12 cellular contexts compared by ENCODE assay signal in the genomic region with DNA sequence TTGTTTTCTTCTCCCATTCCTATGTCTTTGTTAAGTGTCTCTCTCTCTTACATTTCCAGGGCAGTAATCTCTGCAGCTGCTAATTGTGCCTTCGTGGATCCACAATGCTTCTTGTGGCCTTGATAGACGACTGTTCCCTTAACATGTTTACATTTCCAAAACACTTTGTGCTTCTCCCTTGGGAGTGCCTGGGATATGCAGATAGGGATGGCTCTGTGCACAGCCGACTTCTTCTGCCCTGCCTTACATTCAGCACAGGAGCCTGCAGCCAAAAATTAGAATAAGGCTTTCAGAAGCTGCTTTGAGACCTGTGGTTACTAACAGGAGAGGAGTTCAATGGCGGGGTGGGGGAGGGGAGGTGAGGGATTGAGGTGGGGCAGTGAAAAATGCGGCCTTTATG.
"Had no signal": no experiment of that assay in that cellular context is flagged by ENCODE, and none has a peak within 500 bp of the region (broad histone marks: within the 10 kb centered on the region; RNA-seq: fewer than 3 reads in every experiment).

No MANE protein-coding gene starts in this region.

- H3K4me1 Mint-ChIP-seq: activated naive CD4-positive, alpha-beta T cell treated with anti-CD3 and anti-CD28 coated beads, Interleukin-2, amount 50 U/mL, for 24 hours; central memory CD8-positive, alpha-beta T cell had no signal

- H3K27me3 Mint-ChIP-seq: activated naive CD4-positive, alpha-beta T cell treated with anti-CD3 and anti-CD28 coated beads, Interleukin-2, amount 50 U/mL, for 24 hours; central memory CD8-positive, alpha-beta T cell had no signal

- H3K4me1 ChIP-seq: gastrocnemius medialis had no signal

- H3K4me3 Mint-ChIP-seq: activated naive CD4-positive, alpha-beta T cell treated with anti-CD3 and anti-CD28 coated beads, Interleukin-2, amount 50 U/mL, for 24 hours; central memory CD8-positive, alpha-beta T cell; T-helper 1 cell treated with Interleukin-12 subunit alpha and Interleukin-12 subunit beta and Interleukin-4 antibody, amounts not matched to agents 30 μg/mL and 1 μg/mL, for 36 hours had no signal

- H3K36me3 ChIP-seq: gastrocnemius medialis, ovary, transverse colon had no signal

- DNase-seq: activated CD4-positive, alpha-beta T cell treated with anti-CD3 and anti-CD28 coated beads, Interleukin-2, amount 50 U/mL, for 1 hour; activated CD4-positive, CD25-positive, alpha-beta regulatory T cell; cortex of kidney; effector CD8-positive, alpha-beta T cell; gastrocnemius medialis; kidney glomerular epithelial cell; ovary; substantia nigra; transverse colon had no signal

- H3K9me3 ChIP-seq: gastrocnemius medialis, ovary, transverse colon had no signal

- H3K27ac Mint-ChIP-seq: activated naive CD4-positive, alpha-beta T cell treated with anti-CD3 and anti-CD28 coated beads, Interleukin-2, amount 50 U/mL, for 24 hours; T-helper 1 cell treated with Interleukin-12 subunit alpha and Interleukin-12 subunit beta and Interleukin-4 antibody, amounts not matched to agents 30 μg/mL and 1 μg/mL, for 36 hours had no signal

- H3K36me3 Mint-ChIP-seq: activated naive CD4-positive, alpha-beta T cell treated with anti-CD3 and anti-CD28 coated beads, Interleukin-2, amount 50 U/mL, for 24 hours had no signal

- H3K27me3 ChIP-seq: gastrocnemius medialis, ovary, transverse colon had no signal

- H3K9me3 Mint-ChIP-seq: activated naive CD4-positive, alpha-beta T cell treated with anti-CD3 and anti-CD28 coated beads, Interleukin-2, amount 50 U/mL, for 24 hours had no signal

- H3K27ac ChIP-seq: gastrocnemius medialis, ovary had no signal

- ATAC-seq: gastrocnemius medialis had no signal

- H3K4me3 ChIP-seq: gastrocnemius medialis, ovary, transverse colon had no signal
